17 cellular contexts compared by ENCODE assay signal in genomic region chr15:70704731-70705130, GRCh38.
"Had no signal": no experiment of that assay in that cellular context is flagged by ENCODE, and none has a peak within 500 bp of the region (broad histone marks: within the 10 kb centered on the region; RNA-seq: fewer than 3 reads in every experiment).

No MANE protein-coding gene starts in this region.

- H3K27me3 ChIP-seq: adrenal gland, esophagus muscularis mucosa, right atrium auricular region, transverse colon, vagina had no signal

- H3K36me3 ChIP-seq: adrenal gland, esophagus muscularis mucosa, right atrium auricular region, transverse colon, vagina had no signal

- DNase-seq: activated CD4-positive, alpha-beta T cell treated with anti-CD3 and anti-CD28 coated beads for 36 hours; activated CD4-positive, alpha-beta T cell treated with anti-CD3 and anti-CD28 coated beads, Interleukin-2, amount 50 U/mL, for 48 hours; activated gamma-delta T cell treated with Interleukin-2 at 50 U/mL for 16 hours; adrenal gland; effector CD8-positive, alpha-beta T cell; left cardiac atrium; transverse colon had no signal

- H3K9me3 ChIP-seq: esophagus muscularis mucosa, right atrium auricular region, transverse colon, vagina had no signal

- H3K27ac Mint-ChIP-seq: activated CD4-positive, alpha-beta T cell treated with anti-CD3 and anti-CD28 coated beads for 36 hours; activated naive CD4-positive, alpha-beta T cell treated with anti-CD3 and anti-CD28 coated beads, Interleukin-2, amount 50 U/mL, for 72 hours; dendritic cell treated with granulocyte-macrophage colony-stimulating factor and Interleukin-4, amounts not matched to agents 40 ng/mL and 50 ng/mL, for 4 days; stimulated activated naive CD8-positive, alpha-beta T cell treated with anti-CD3 and anti-CD28 coated beads, Interleukin-15, Interleukin-2, amounts not matched to agents 100 ng/mL and 50 ng/mL, for 24 hours; T-helper 2 cell treated with Interferon-gamma antibody and Interleukin-4, amounts not matched to agents 5 μg/mL and 100 μg/mL, for 36 hours had no signal

- H3K4me3 ChIP-seq: adrenal gland, esophagus muscularis mucosa, lung, right atrium auricular region, transverse colon, vagina had no signal

- ATAC-seq: activated CD4-positive, alpha-beta T cell treated with anti-CD3 and anti-CD28 coated beads for 36 hours; activated naive CD4-positive, alpha-beta T cell treated with anti-CD3 and anti-CD28 coated beads, Interleukin-2, amount 50 U/mL, for 72 hours; left cardiac atrium; WTC11 had no signal

- H3K4me3 Mint-ChIP-seq: activated CD4-positive, alpha-beta T cell treated with anti-CD3 and anti-CD28 coated beads for 36 hours; dendritic cell treated with granulocyte-macrophage colony-stimulating factor and Interleukin-4, amounts not matched to agents 40 ng/mL and 50 ng/mL, for 4 days; neural crest cell; stimulated activated naive CD8-positive, alpha-beta T cell treated with anti-CD3 and anti-CD28 coated beads, Interleukin-15, Interleukin-2, amounts not matched to agents 100 ng/mL and 50 ng/mL, for 24 hours; T-helper 2 cell treated with Interferon-gamma antibody and Interleukin-4, amounts not matched to agents 5 μg/mL and 100 μg/mL, for 36 hours; WTC11 had no signal

- H3K9me3 Mint-ChIP-seq: activated naive CD4-positive, alpha-beta T cell treated with anti-CD3 and anti-CD28 coated beads, Interleukin-2, amount 50 U/mL, for 72 hours; dendritic cell treated with granulocyte-macrophage colony-stimulating factor and Interleukin-4, amounts not matched to agents 40 ng/mL and 50 ng/mL, for 4 days; neural crest cell; stimulated activated naive CD8-positive, alpha-beta T cell treated with anti-CD3 and anti-CD28 coated beads, Interleukin-15, Interleukin-2, amounts not matched to agents 100 ng/mL and 50 ng/mL, for 24 hours; T-helper 2 cell treated with Interferon-gamma antibody and Interleukin-4, amounts not matched to agents 5 μg/mL and 100 μg/mL, for 36 hours had no signal

- H3K27ac ChIP-seq: vagina had no signal

- H3K36me3 Mint-ChIP-seq: activated naive CD4-positive, alpha-beta T cell treated with anti-CD3 and anti-CD28 coated beads, Interleukin-2, amount 50 U/mL, for 72 hours; WTC11 had no signal
